17 cellular contexts compared by ENCODE assay signal in the genomic region with DNA sequence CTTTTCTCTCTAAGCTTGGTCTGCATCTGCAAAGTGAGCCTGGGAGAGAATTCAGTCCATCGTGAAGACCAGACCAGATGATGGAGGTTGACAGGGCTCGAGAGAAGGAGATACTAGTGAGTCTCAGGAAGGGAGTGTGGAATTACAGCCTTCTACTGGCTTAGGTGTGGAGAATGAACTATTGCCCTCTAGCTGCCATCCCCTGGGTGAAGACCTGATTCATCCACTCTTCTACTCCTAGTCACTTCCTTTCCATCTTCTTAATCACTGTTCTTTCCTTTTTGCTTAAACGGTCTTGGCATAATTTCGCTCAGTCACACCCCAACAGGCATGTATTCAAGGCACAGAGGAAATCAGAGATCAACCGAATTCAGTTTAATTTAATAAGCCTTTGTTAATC. TPM values are rescaled to one million over a fixed set of nuclear protein-coding genes. Genes with fewer than 3 reads are reported as not detected.
DNase-seq lines count a peak whose midpoint lies in the region; ATAC-seq, FAIRE-seq and TF ChIP-seq lines count a peak whose summit lies in the region.
"Had no signal": no experiment of that assay in that cellular context is flagged by ENCODE, and none has a peak within 500 bp of the region (broad histone marks: within the 10 kb centered on the region; RNA-seq: fewer than 3 reads in every experiment).

No MANE protein-coding gene starts in this region.

- intact Hi-C loops in HepG2 (cut with micrococcal nuclease; ENCODE audit: unreplicated experiment) = no loop called here
- intact Hi-C loops in Calu3 (cut with micrococcal nuclease; ENCODE audit: unreplicated experiment) = no loop called here

- WGBS in HepG2 (ENCODE audit: low lambda C conversion rate) = 84% methylated on average over 5 of the region's 5 CpGs

- H3K4me3 Mint-ChIP-seq in activated CD4-positive, alpha-beta T cell treated with anti-CD3 and anti-CD28 coated beads, Interleukin-2, amount 10 ng/mL, durations not matched to agents 7 days and 5 days = no peak overlapping the region
- no peak overlapping the region for H3K4me3 Mint-ChIP-seq in Calu3 (ENCODE audit: low read depth, unreplicated experiment)
- H3K4me3 Mint-ChIP-seq: naive B cell had no signal

- H3K4me3 ChIP-seq in LNCaP clone FGC (ENCODE audit: low read depth, low read length) (no peak overlapping the region), cardiac fibroblast (replicated peaks in 1 of 2; ENCODE audit: low read depth in 2 of 2, low read length in 2 of 2) (no peak overlapping the region), HepG2 (replicated peaks in 1 of 3; ENCODE audit: insufficient read depth in 1 of 3, low read depth in 2 of 3, low read length in 3 of 3) (no peak overlapping the region)

- H4K20me1 ChIP-seq in HepG2 (ENCODE audit: insufficient read depth, low read length) = no peaks in the 10 kb centered on the region

- BruUV-seq in HepG2 (replicated peaks; lab: Mats Ljungman, UMichigan) = no TSS peak
- no TSS peak for BruUV-seq in Calu3 (replicated peaks; lab: Mats Ljungman, UMichigan)

- H2AFZ ChIP-seq in HepG2 (ENCODE audit: low read length) = no peak overlapping the region

- TF ChIP-seq EP300 in HepG2 (IDR thresholded peaks at IDR 0.05; ENCODE audit: low read depth in 2 of 2, low read length in 2 of 2) = no peak
- TF ChIP-seq EP300 in HepG2 (CRISPR knock-in tag; IDR thresholded peaks at IDR 0.05; ENCODE audit: borderline replicate concordance) = no peak

- H3K27ac ChIP-seq in HepG2 (ENCODE audit: extremely low read length, insufficient read depth, low read length) = no peak overlapping the region

- no peaks in the 10 kb centered on the region for H3K79me2 ChIP-seq in HepG2 (ENCODE audit: insufficient read depth, low read length)

- ATAC-seq in HepG2 = no peak

- H3K27me3 ChIP-seq in HepG2 (ENCODE audit: control insufficient read depth in 1 of 2, insufficient read depth in 2 of 2, low read length in 2 of 2) = no peaks in the 10 kb centered on the region

- no peaks in the 10 kb centered on the region for H3K9me3 Mint-ChIP-seq in activated CD4-positive, alpha-beta T cell treated with anti-CD3 and anti-CD28 coated beads, Interleukin-2, amount 10 ng/mL, durations not matched to agents 7 days and 5 days
- no peaks in the 10 kb centered on the region for H3K9me3 Mint-ChIP-seq in Calu3 (ENCODE audit: low read depth, unreplicated experiment)

- H3K9me3 ChIP-seq in HepG2 (ENCODE audit: low read length) = no peaks in the 10 kb centered on the region

- TF ChIP-seq RAD21 in HepG2 (CRISPR knock-in tag; IDR thresholded peaks at IDR 0.05) = no peak

- DNase-seq in Daoy (ENCODE audit: low read depth) (peak; percentile 46), LNCaP clone FGC (ENCODE audit: low read depth) (no peak), cardiac fibroblast (ENCODE audit: low read depth in 2 of 2) (peak; percentile 12 to 73), HepG2 (ENCODE audit: low spot score) (no peak), NCI-H345 treated with DMSO at 0.1 percent for 48 hours (lab: John Stamatoyannopoulos, UW; ENCODE audit: unreplicated experiment) (no peak), Calu3 (no peak), NCI-H510A (lab: John Stamatoyannopoulos, UW) (no peak)
- DNase-seq in activated CD4-positive, alpha-beta T cell treated with anti-CD3 and anti-CD28 coated beads, Interleukin-2, amount 10 ng/mL, durations not matched to agents 7 days and 5 days = no peak
- DNase-seq: activated CD4-positive, CD25-positive, alpha-beta regulatory T cell treated with anti-CD3 and anti-CD28 coated beads, Interleukin-2, amount 50 U/mL, for 72 hours; activated T-cell treated with anti-CD3 and anti-CD28 coated beads, Interleukin-2, amount 50 U/mL, for 1 hour; AML-193; amygdala; DMS153; GOT3; naive B cell; NCI-H1048; stimulated activated CD4-positive, alpha-beta T cell treated with anti-CD3 and anti-CD28 coated beads, Interleukin-2, amount 100 ng/mL, for 48 hours had no signal

- peaks cover 2% of the 10 kb centered on the region for H3K27me3 Mint-ChIP-seq in activated CD4-positive, alpha-beta T cell treated with anti-CD3 and anti-CD28 coated beads, Interleukin-2, amount 10 ng/mL, durations not matched to agents 7 days and 5 days
- peaks cover 13% of the 10 kb centered on the region for H3K27me3 Mint-ChIP-seq in Calu3 (ENCODE audit: unreplicated experiment)

- H3K4me1 Mint-ChIP-seq in activated CD4-positive, alpha-beta T cell treated with anti-CD3 and anti-CD28 coated beads, Interleukin-2, amount 10 ng/mL, durations not matched to agents 7 days and 5 days = no peaks in the 10 kb centered on the region
- H3K4me1 Mint-ChIP-seq in Calu3 (ENCODE audit: low read depth, unreplicated experiment) = no peaks in the 10 kb centered on the region
- H3K4me1 Mint-ChIP-seq: naive B cell had no signal

- no peak overlapping the region for H3K9ac ChIP-seq in HepG2 (ENCODE audit: insufficient read depth, low read depth, low read length)

- POLR2A ChIA-PET in HepG2 (lab: Yijun Ruan, JAX) = no interaction called here
- POLR2A ChIA-PET in activated CD4-positive, alpha-beta T cell treated with anti-CD3 and anti-CD28 coated beads, Interleukin-2, amount 10 ng/mL, durations not matched to agents 7 days and 5 days (lab: Charles Lee) = no interaction called here

- FAIRE-seq in HepG2 (lab: Jason Lieb, UNC) = no peak

- no peak overlapping the region for H3K4me2 ChIP-seq in HepG2 (ENCODE audit: low read depth, low read length)

- H3K27ac Mint-ChIP-seq in activated CD4-positive, alpha-beta T cell treated with anti-CD3 and anti-CD28 coated beads, Interleukin-2, amount 10 ng/mL, durations not matched to agents 7 days and 5 days = no peak overlapping the region
- H3K27ac Mint-ChIP-seq in Calu3 (ENCODE audit: unreplicated experiment) = no peak overlapping the region
- H3K27ac Mint-ChIP-seq: naive B cell had no signal

- CTCF ChIA-PET in HepG2 (lab: Yijun Ruan, JAX; ENCODE audit: low intra/inter-chr PET ratio, low total read pairs) = interaction anchor here (0.8 kb wide), 1 partner anchor 143 kb away, joined by 3 read pairs; no protein-coding TSS in a partner anchor
- CTCF ChIA-PET in activated CD4-positive, alpha-beta T cell treated with anti-CD3 and anti-CD28 coated beads, Interleukin-2, amount 10 ng/mL, durations not matched to agents 7 days and 5 days (lab: Charles Lee) = no interaction called here
- CTCF ChIA-PET in Calu3 (lab: Charles Lee) = no interaction called here

- H3K36me3 Mint-ChIP-seq in activated CD4-positive, alpha-beta T cell treated with anti-CD3 and anti-CD28 coated beads, Interleukin-2, amount 10 ng/mL, durations not matched to agents 7 days and 5 days (ENCODE audit: low read depth) = no peaks in the 10 kb centered on the region
- H3K36me3 Mint-ChIP-seq in Calu3 (ENCODE audit: insufficient read depth, unreplicated experiment) = no peaks in the 10 kb centered on the region
- H3K36me3 Mint-ChIP-seq: naive B cell had no signal

- TF ChIP-seq CTCF in LNCaP clone FGC (IDR thresholded peaks at IDR 0.05; ENCODE audit: control insufficient read depth, extremely low read depth, insufficient read depth) (peak; percentile 11; the same call in 1 of the 2 replicates), cardiac fibroblast (IDR thresholded peaks at IDR 0.05; ENCODE audit: low read depth, low read length) (no peak), HepG2 (CRISPR knock-in tag; IDR thresholded peaks at IDR 0.05) (peak; percentile 47), Calu3 (IDR thresholded peaks at IDR 0.05; ENCODE audit: unreplicated experiment) (no peak)

- in situ Hi-C loops in HepG2 (cut with HindIII; ENCODE audit: extremely low pct_ligation_motif_present, low pct_unique_long_range_greater_than_20kb) = no loop called here

- H3K36me3 ChIP-seq in HepG2 (replicated peaks in 1 of 2; ENCODE audit: control insufficient read depth in 1 of 2, insufficient read depth in 2 of 2, low read length in 2 of 2) = no peaks in the 10 kb centered on the region

- no peak for TF ChIP-seq POLR2A in HepG2 (IDR thresholded peaks at IDR 0.05; ENCODE audit: insufficient read depth in 1 of 2, low read depth in 2 of 2, low read length in 2 of 2)

- peaks cover 18% of the 10 kb centered on the region for H3K4me1 ChIP-seq in HepG2 (ENCODE audit: insufficient read depth, low read length)

TF ChIP-seq in HepG2, 621 proteins besides CTCF, POLR2A, EP300 and RAD21:
- TF ChIP-seq MYC (CRISPR knock-in tag; IDR thresholded peaks at IDR 0.05; ENCODE audit: borderline replicate concordance) = no peak
- TF ChIP-seq ZMYM4 (CRISPR knock-in tag; IDR thresholded peaks at IDR 0.05) = peak; percentile 42; the same call in 1 of the 2 replicates
- TF ChIP-seq STAG1 (CRISPR knock-in tag; IDR thresholded peaks at IDR 0.05) = peak; percentile 51

RNA-seq across cellular contexts. Expression of a gene that starts 34.0 kb away (rescaled TPM):
- total RNA-seq in Daoy (2014; rRNA removed; shearing (Covaris generic)) = 10.6 and 11.8 TPM in 2 replicates
- total RNA-seq in HepG2 (2016; rRNA removed; fragmentation: Illumina TruSeq; extraction: Trizol) = 65.0 and 84.9 TPM in 2 replicates
- 19.6 and 20.7 TPM in 2 replicates for total RNA-seq in HepG2 (2016; cell fraction: cytosol; rRNA removed; fragmentation: Illumina TruSeq; extraction: Trizol; ENCODE audit: low read depth)
- 66.9 and 80.3 TPM in 2 replicates for total RNA-seq in HepG2 (2016; cell fraction: insoluble cytoplasmic fraction; rRNA removed; fragmentation: Illumina TruSeq; extraction: Trizol)
- 25.6 and 29.3 TPM in 2 replicates for total RNA-seq in HepG2 (2016; cell fraction: membrane; rRNA removed; fragmentation: Illumina TruSeq; extraction: Trizol)
- 62.8 and 71.0 TPM in 2 replicates for total RNA-seq in HepG2 (2016; cell fraction: nucleus; rRNA removed; fragmentation: Illumina TruSeq; extraction: Trizol)
- 43.9 and 53.8 TPM in 2 replicates for polyA plus RNA-seq in HepG2 (2011; rRNA removed)
- polyA plus RNA-seq in HepG2 (2011; cell fraction: cytosol; rRNA removed) = 24.8 and 39.5 TPM in 2 replicates
- polyA plus RNA-seq in HepG2 (2011; cell fraction: nucleus; rRNA removed) = 49.1 and 67.5 TPM in 2 replicates
- 47.0 and 66.9 TPM in 2 replicates for polyA plus RNA-seq in HepG2 (2012)
- 13.5 and 13.7 TPM in 2 replicates for polyA plus RNA-seq in HepG2 (2016; cell fraction: cytosol; fragmentation: Illumina TruSeq; extraction: Trizol; ENCODE audit: low read depth)
- 44.9 and 50.0 TPM in 2 replicates for polyA plus RNA-seq in HepG2 (2016; cell fraction: insoluble cytoplasmic fraction; fragmentation: Illumina TruSeq; extraction: Trizol; ENCODE audit: low read depth)
- 13.6 and 15.4 TPM in 2 replicates for polyA plus RNA-seq in HepG2 (2016; cell fraction: membrane; fragmentation: Illumina TruSeq; extraction: Trizol; ENCODE audit: low read depth)
- polyA plus RNA-seq in HepG2 (2016; cell fraction: nucleus; fragmentation: Illumina TruSeq; extraction: Trizol; ENCODE audit: insufficient read depth, low read depth) = 83.6 and 94.8 TPM in 2 replicates
- polyA minus RNA-seq in HepG2 (2011; rRNA and poly(A)+ RNA removed; ENCODE audit: low replicate concordance) = 20.4 and 32.2 TPM in 2 replicates
- polyA minus RNA-seq in HepG2 (2011; cell fraction: cytosol; rRNA and poly(A)+ RNA removed) = 10.3 and 17.5 TPM in 2 replicates
- polyA minus RNA-seq in HepG2 (2011; cell fraction: nucleus; rRNA and poly(A)+ RNA removed) = 79.4 and 125 TPM in 2 replicates
- total RNA-seq in activated CD4-positive, alpha-beta T cell treated with anti-CD3 and anti-CD28 coated beads, Interleukin-2, amount 10 ng/mL, durations not matched to agents 7 days and 5 days = 10 to 100 TPM; 22.5 to 23.8 TPM
- 50.6 and 59.3 TPM in 2 replicates for total RNA-seq in Calu3 (2022)

Comparison
In these comparisons a context has a peak if more than half of its experiments do, and no peak if none do; other contexts are left out.
1. DNase-seq: peak in Daoy (single experiment) and cardiac fibroblast (2 of 2); none in LNCaP clone FGC (single experiment), HepG2 (single experiment), NCI-H345 treated with DMSO at 0.1 percent for 48 hours (single experiment), activated CD4-positive, alpha-beta T cell treated with anti-CD3 and anti-CD28 coated beads, Interleukin-2, amount 10 ng/mL, durations not matched to agents 7 days and 5 days (single experiment), Calu3 (single experiment) and NCI-H510A (single experiment).
2. CTCF ChIP-seq: peak in LNCaP clone FGC (single experiment) and HepG2 (single experiment); none in cardiac fibroblast (single experiment) and Calu3 (single experiment).